ENCODE assay signal across 8 cellular contexts in genomic region chr1:74197255-74197654, GRCh38. TPM values are rescaled to one million over a fixed set of nuclear protein-coding genes. Genes with fewer than 3 reads are reported as not detected.
DNase-seq lines count a peak whose midpoint lies in the region; ATAC-seq and TF ChIP-seq lines count a peak whose summit lies in the region.

No MANE protein-coding gene starts in this region.

- H3K9me3 Mint-ChIP-seq in natural killer cell treated with Interleukin-12 subunit alpha and Interleukin-12 subunit beta and Interleukin-15 and Interleukin-18, amount 100 ng/mL, for 72 hours, result no peaks in the 10 kb centered on the region

- peaks cover 0 to 6% of the 10 kb centered on the region in 2 donors for H3K27me3 Mint-ChIP-seq in natural killer cell treated with Interleukin-12 subunit alpha and Interleukin-12 subunit beta and Interleukin-15 and Interleukin-18, amount 100 ng/mL, for 72 hours

- no peak for TF ChIP-seq CTCF in breast epithelium (IDR thresholded peaks at IDR 0.05)

- no peaks in the 10 kb centered on the region for H4K20me1 ChIP-seq in BLaER1 treated with 17β-estradiol and CSF1 and Interleukin-3, amounts not matched to agents 10 nM and 100 nM

- no peaks in the 10 kb centered on the region for H3K36me3 Mint-ChIP-seq in natural killer cell treated with Interleukin-12 subunit alpha and Interleukin-12 subunit beta and Interleukin-15 and Interleukin-18, amount 100 ng/mL, for 72 hours

- H3K4me1 Mint-ChIP-seq in natural killer cell treated with Interleukin-12 subunit alpha and Interleukin-12 subunit beta and Interleukin-15 and Interleukin-18, amount 100 ng/mL, for 72 hours (ENCODE audit: low read depth in 2 of 2), result peaks cover 10 to 17% of the 10 kb centered on the region in 2 donors

- no peak for TF ChIP-seq POLR2A in breast epithelium (IDR thresholded peaks at IDR 0.05)

- peaks cover 0 to 26% (median 2%) of the 10 kb centered on the region in 11 experiments; a peak in 6 of 22 replicates for H3K36me3 ChIP-seq in BLaER1 treated with 17β-estradiol and CSF1 and Interleukin-3, amounts not matched to agents 10 nM and 100 nM
- H3K36me3 ChIP-seq in breast epithelium, result no peaks in the 10 kb centered on the region

- H3K27ac Mint-ChIP-seq in natural killer cell treated with Interleukin-12 subunit alpha and Interleukin-12 subunit beta and Interleukin-15 and Interleukin-18, amount 100 ng/mL, for 72 hours, result peak overlapping the region; percentile 96 to 97

- H3K4me2 ChIP-seq in BLaER1 treated with 17β-estradiol and CSF1 and Interleukin-3, amounts not matched to agents 10 nM and 100 nM, result peak overlapping the region; percentile 60 to 87 (median 74)

- peaks cover 7 to 16% (median 13%) of the 10 kb centered on the region in 10 experiments; a peak in 18 of 20 replicates for H3K4me1 ChIP-seq in BLaER1 treated with 17β-estradiol and CSF1 and Interleukin-3, amounts not matched to agents 10 nM and 100 nM
- H3K4me1 ChIP-seq in breast epithelium, result no peaks in the 10 kb centered on the region

- ATAC-seq in HG03520 (IDR thresholded peaks at IDR 0.05; ENCODE audit: unreplicated experiment) (peak; percentile 10), HG02840 (IDR thresholded peaks at IDR 0.05; ENCODE audit: low FRiP score, unreplicated experiment) (no peak)
- ATAC-seq in natural killer cell treated with Interleukin-12 subunit alpha and Interleukin-12 subunit beta and Interleukin-15 and Interleukin-18, amount 100 ng/mL, for 72 hours, result no peak

- H3K27ac ChIP-seq in BLaER1 treated with 17β-estradiol and CSF1 and Interleukin-3, amounts not matched to agents 10 nM and 100 nM, result peak overlapping the region in 9 of 11 experiments; percentile 60 to 88 (median 77); a peak in 15 of 22 replicates
- H3K27ac ChIP-seq in breast epithelium, result peak overlapping the region; percentile 86

- intact Hi-C loops in breast epithelium (cut with DNase I; ENCODE audit: low total_unique reads), result no loop called here

- H3K9ac ChIP-seq in BLaER1 treated with 17β-estradiol and CSF1 and Interleukin-3, amounts not matched to agents 10 nM and 100 nM, result peak overlapping the region; percentile 60 to 84 (median 77); a peak in 16 of 22 replicates

- H3K27me3 ChIP-seq in BLaER1 treated with 17β-estradiol and CSF1 and Interleukin-3, amounts not matched to agents 10 nM and 100 nM, result no peaks in the 10 kb centered on the region
- no peaks in the 10 kb centered on the region for H3K27me3 ChIP-seq in breast epithelium

- H3K4me3 Mint-ChIP-seq in natural killer cell treated with Interleukin-12 subunit alpha and Interleukin-12 subunit beta and Interleukin-15 and Interleukin-18, amount 100 ng/mL, for 72 hours, result peak overlapping the region; percentile 98

- no peak for DNase-seq in breast epithelium (ENCODE audit: low spot score in 2 of 2)
- DNase-seq in natural killer cell treated with Interleukin-12 subunit alpha and Interleukin-12 subunit beta and Interleukin-15 and Interleukin-18, amount 100 ng/mL, for 72 hours (ENCODE audit: low spot score), result no peak
- DNase-seq in NCI-H1930 (lab: John Stamatoyannopoulos, UW), result no peak
- no peak for DNase-seq in NCI-H2196 (lab: John Stamatoyannopoulos, UW; ENCODE audit: unreplicated experiment)
- no peak for DNase-seq in stimulated activated CD8-positive, alpha-beta memory T cell treated with anti-CD3 and anti-CD28 coated beads, Interleukin-4, amount 100 ng/mL, for 48 hours

- peaks cover 0 to 4% (median 0%) of the 10 kb centered on the region in 11 experiments; a peak in 1 of 22 replicates for H3K9me3 ChIP-seq in BLaER1 treated with 17β-estradiol and CSF1 and Interleukin-3, amounts not matched to agents 10 nM and 100 nM (replicated peaks in 1 of 11)
- no peaks in the 10 kb centered on the region for H3K9me3 ChIP-seq in breast epithelium

- peak overlapping the region; percentile 59 to 76 (median 66) for H3K4me3 ChIP-seq in BLaER1 treated with 17β-estradiol and CSF1 and Interleukin-3, amounts not matched to agents 10 nM and 100 nM
- H3K4me3 ChIP-seq in breast epithelium, result peak overlapping the region; percentile 66 to 72 (median 67)

RNA-seq across cellular contexts. Expression of gene LRRIQ3, which starts 0.7 kb away (rescaled TPM):
- 1 to 10 TPM in 2 of 3 donors, under 1 TPM in 1; 0.33 to 2.6 (median 1.8) TPM for total RNA-seq in breast epithelium
- 1 to 10 TPM in 1 of 2 donors, under 1 TPM in 1; 0.89 to 1.5 TPM for total RNA-seq in natural killer cell treated with Interleukin-12 subunit alpha and Interleukin-12 subunit beta and Interleukin-15 and Interleukin-18, amount 100 ng/mL, for 72 hours

RNA-seq across cellular contexts. Expression of gene FPGT, which starts 0.8 kb away (rescaled TPM):
- total RNA-seq in breast epithelium, result 10 to 100 TPM; 11.5 to 23.7 (median 17.3) TPM
- 10 to 100 TPM; 11.5 to 13.2 TPM for total RNA-seq in natural killer cell treated with Interleukin-12 subunit alpha and Interleukin-12 subunit beta and Interleukin-15 and Interleukin-18, amount 100 ng/mL, for 72 hours

RNA-seq across cellular contexts. Expression of gene TNNI3K, which starts 37.9 kb away (rescaled TPM):
- 1 to 10 TPM; 1.3 to 3.7 (median 2.5) TPM for total RNA-seq in breast epithelium
- total RNA-seq in natural killer cell treated with Interleukin-12 subunit alpha and Interleukin-12 subunit beta and Interleukin-15 and Interleukin-18, amount 100 ng/mL, for 72 hours, result not detected
